13 cellular contexts compared by ENCODE assay signal in the genomic region with DNA sequence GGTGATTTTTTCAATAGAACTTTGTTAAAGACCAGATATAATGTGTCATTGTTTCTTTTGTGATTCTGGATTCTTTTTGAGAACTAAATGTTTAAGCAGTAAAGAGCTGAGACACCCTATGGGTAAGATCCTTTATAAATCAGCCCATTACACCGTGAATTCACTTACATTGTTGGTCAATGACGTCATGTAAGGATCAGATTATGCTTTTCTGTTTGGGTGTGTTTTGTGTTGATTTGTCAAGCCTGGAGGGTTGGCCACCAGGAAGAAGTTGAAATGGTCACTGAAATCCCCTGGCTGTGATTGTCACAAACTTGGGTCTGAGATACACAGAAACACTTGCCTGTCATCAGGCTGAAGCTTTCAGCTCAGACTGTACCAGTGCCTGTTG. TPM values are rescaled to one million over a fixed set of nuclear protein-coding genes. Genes with fewer than 3 reads are reported as not detected.
DNase-seq lines count a peak whose midpoint lies in the region; ATAC-seq and TF ChIP-seq lines count a peak whose summit lies in the region.
"Had no signal": no experiment of that assay in that cellular context is flagged by ENCODE, and none has a peak within 500 bp of the region (broad histone marks: within the 10 kb centered on the region; RNA-seq: fewer than 3 reads in every experiment).

No MANE protein-coding gene starts in this region.

- H3K36me3 Mint-ChIP-seq in neural progenitor cell = no peaks in the 10 kb centered on the region
- H3K36me3 Mint-ChIP-seq: activated CD8-positive, alpha-beta memory T cell treated with anti-CD3 and anti-CD28 coated beads, Interleukin-2, amount 10 ng/mL, durations not matched to agents 7 days and 5 days had no signal

- no peak overlapping the region for H3K9ac ChIP-seq in neural progenitor cell
- H3K9ac ChIP-seq: BLaER1 had no signal

- H3K27me3 ChIP-seq in neural progenitor cell = no peaks in the 10 kb centered on the region
- H3K27me3 ChIP-seq: BLaER1, neutrophil had no signal

- DNase-seq in AG20443 (ENCODE audit: low spot score) = peak; percentile 37
- peak; percentile 68 for DNase-seq in RPMI7951 (ENCODE audit: low read depth)
- DNase-seq in fibroblast of gingiva (ENCODE audit: low read depth) = peak; percentile 67
- peak; percentile 26 for DNase-seq in neural progenitor cell (ENCODE audit: low spot score)
- DNase-seq in NCI-H446 treated with DMSO at 0.1 percent for 48 hours (lab: John Stamatoyannopoulos, UW) = no peak
- no peak for DNase-seq in posterior cingulate gyrus
- no peak for DNase-seq in putamen (ENCODE audit: low spot score)
- DNase-seq: activated CD8-positive, alpha-beta memory T cell treated with anti-CD3 and anti-CD28 coated beads, Interleukin-2, amount 10 ng/mL, durations not matched to agents 7 days and 5 days; NCI-H69; T-helper 2 cell had no signal

- TF ChIP-seq CTCF in neural progenitor cell (IDR thresholded peaks at IDR 0.05) = no peak

- intact Hi-C loops in posterior cingulate gyrus (cut with DNase I) = no loop called here

- no peak for ATAC-seq in GM18870 (IDR thresholded peaks at IDR 0.05; ENCODE audit: unreplicated experiment)
- ATAC-seq: activated CD8-positive, alpha-beta memory T cell treated with anti-CD3 and anti-CD28 coated beads, Interleukin-2, amount 10 ng/mL, durations not matched to agents 7 days and 5 days had no signal

- H4K20me1 ChIP-seq in neural progenitor cell (ENCODE audit: low read depth) = no peaks in the 10 kb centered on the region
- H4K20me1 ChIP-seq: BLaER1 had no signal

- no peaks in the 10 kb centered on the region for H3K36me3 ChIP-seq in neural progenitor cell
- H3K36me3 ChIP-seq: BLaER1, neutrophil had no signal

- no peaks in the 10 kb centered on the region for H3K79me2 ChIP-seq in neural progenitor cell (ENCODE audit: low read depth)

- no peak overlapping the region for H3K27ac ChIP-seq in neural progenitor cell
- H3K27ac ChIP-seq: BLaER1, neutrophil had no signal

- no peaks in the 10 kb centered on the region for H3K9me3 ChIP-seq in neural progenitor cell (ENCODE audit: low read depth)
- H3K9me3 ChIP-seq: neutrophil had no signal

- peaks cover 3% of the 10 kb centered on the region for H3F3A ChIP-seq in neural progenitor cell (ENCODE audit: low read depth)

- H3K4me1 Mint-ChIP-seq in neural progenitor cell = peaks cover 15% of the 10 kb centered on the region

- no peaks in the 10 kb centered on the region for H3K9me3 Mint-ChIP-seq in neural progenitor cell

- peak overlapping the region; percentile 86 for H3K27ac Mint-ChIP-seq in neural progenitor cell
- H3K27ac Mint-ChIP-seq: activated CD8-positive, alpha-beta memory T cell treated with anti-CD3 and anti-CD28 coated beads, Interleukin-2, amount 10 ng/mL, durations not matched to agents 7 days and 5 days had no signal

- H3K27me3 Mint-ChIP-seq in neural progenitor cell (ENCODE audit: insufficient read depth, low read depth) = no peaks in the 10 kb centered on the region

- H3K4me3 ChIP-seq in neural progenitor cell = no peak overlapping the region
- H3K4me3 ChIP-seq: BLaER1 had no signal

- no peak overlapping the region for H3K4me3 Mint-ChIP-seq in neural progenitor cell
- H3K4me3 Mint-ChIP-seq: activated CD8-positive, alpha-beta memory T cell treated with anti-CD3 and anti-CD28 coated beads, Interleukin-2, amount 10 ng/mL, durations not matched to agents 7 days and 5 days had no signal

- H3K4me1 ChIP-seq in neural progenitor cell = peaks cover 14% of the 10 kb centered on the region
- H3K4me1 ChIP-seq: BLaER1 had no signal

- H3K4me2 ChIP-seq in neural progenitor cell = peak overlapping the region; percentile 14
- H3K4me2 ChIP-seq: BLaER1 had no signal

- peak overlapping the region; percentile 14 for H2AFZ ChIP-seq in neural progenitor cell (replicated peaks)

RNA-seq across cellular contexts. Expression of a gene that starts 7.0 kb away (rescaled TPM):
- total RNA-seq in RPMI7951 (2014; rRNA removed; shearing (Covaris generic)) = under 0.01 and 0.29 TPM in 2 replicates
- total RNA-seq in neural progenitor cell (ENCODE audit: low replicate concordance) = 0.22 and 0.56 TPM in 2 replicates

Comparison
In these comparisons a context has a peak if more than half of its experiments do, and no peak if none do; other contexts are left out.
1. DNase-seq: peak in AG20443 (single experiment), RPMI7951 (single experiment), fibroblast of gingiva (single experiment) and neural progenitor cell (single experiment); none in NCI-H446 treated with DMSO at 0.1 percent for 48 hours (single experiment), posterior cingulate gyrus (0 of 10) and putamen (single experiment).